In the genomic region with DNA sequence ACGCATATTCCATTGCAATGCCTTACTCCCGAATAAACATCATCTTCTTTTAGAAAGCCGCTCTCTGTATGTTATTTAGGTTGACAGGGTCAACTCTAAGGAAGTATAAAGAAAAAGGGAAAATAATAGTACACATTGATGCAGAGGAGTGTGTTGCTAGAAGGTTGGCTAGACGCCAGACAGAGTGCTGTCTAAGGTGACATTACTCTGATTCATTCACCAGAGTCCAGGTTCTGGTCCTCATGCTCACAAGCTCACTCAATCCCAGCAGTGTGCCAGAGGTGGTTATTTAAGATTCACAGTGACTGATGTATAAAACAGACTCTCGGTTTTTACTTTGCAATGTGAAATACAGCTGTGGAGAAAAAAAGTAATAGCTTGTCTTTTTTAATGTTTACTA, we compare ENCODE assay signal across 15 cellular contexts.
"Had no signal": no experiment of that assay in that cellular context is flagged by ENCODE, and none has a peak within 500 bp of the region (broad histone marks: within the 10 kb centered on the region; RNA-seq: fewer than 3 reads in every experiment).

No MANE protein-coding gene starts in this region.

- H3K4me2 ChIP-seq: neural progenitor cell had no signal

- FAIRE-seq: endometrium, kidney, pancreas had no signal

- H3K4me1 Mint-ChIP-seq: activated B cell treated with CpG ODN at 0.5 μM for 24 hours; activated T-helper 17 cell treated with anti-CD3 and anti-CD28 coated beads, Interleukin-2, amount 50 U/mL, for 72 hours had no signal

- H3K4me3 Mint-ChIP-seq: activated B cell treated with CpG ODN at 0.5 μM for 24 hours; activated T-helper 17 cell treated with anti-CD3 and anti-CD28 coated beads, Interleukin-2, amount 50 U/mL, for 72 hours; mesothelial cell of epicardium; neural progenitor cell; T-helper 1 cell treated with Interleukin-12 subunit alpha and Interleukin-12 subunit beta and Interleukin-4 antibody, amounts not matched to agents 30 μg/mL and 1 μg/mL, for 36 hours had no signal

- DNase-seq: activated B cell treated with CpG ODN at 0.5 μM for 24 hours; activated CD4-positive, alpha-beta T cell treated with anti-CD3 and anti-CD28 coated beads, Interleukin-2, amount 50 U/mL, for 1 hour; activated naive CD4-positive, alpha-beta T cell treated with anti-CD3 and anti-CD28 coated beads, Interleukin-2, amount 50 U/mL, for 16 hours; activated T-cell treated with anti-CD3 and anti-CD28 coated beads for 4 hours; adrenal gland; body of pancreas; dorsolateral prefrontal cortex; gastrocnemius medialis; kidney; pancreas had no signal

- H3K9me3 Mint-ChIP-seq: activated B cell treated with CpG ODN at 0.5 μM for 24 hours; activated T-helper 17 cell treated with anti-CD3 and anti-CD28 coated beads, Interleukin-2, amount 50 U/mL, for 72 hours; mesothelial cell of epicardium; neural progenitor cell; T-helper 1 cell treated with Interleukin-12 subunit alpha and Interleukin-12 subunit beta and Interleukin-4 antibody, amounts not matched to agents 30 μg/mL and 1 μg/mL, for 36 hours had no signal

- H3K27ac ChIP-seq: adrenal gland, body of pancreas, dorsolateral prefrontal cortex, gastrocnemius medialis, neural progenitor cell, pancreas had no signal

- H2AFZ ChIP-seq: neural progenitor cell had no signal

- H3K27me3 ChIP-seq: adrenal gland, body of pancreas, dorsolateral prefrontal cortex, gastrocnemius medialis, neural progenitor cell, pancreas had no signal

- H3K9ac ChIP-seq: neural progenitor cell had no signal

- H3K9me3 ChIP-seq: adrenal gland, body of pancreas, gastrocnemius medialis, pancreas had no signal

- H3K27me3 Mint-ChIP-seq: activated B cell treated with CpG ODN at 0.5 μM for 24 hours; activated T-helper 17 cell treated with anti-CD3 and anti-CD28 coated beads, Interleukin-2, amount 50 U/mL, for 72 hours had no signal

- H3K4me3 ChIP-seq: adrenal gland, body of pancreas, dorsolateral prefrontal cortex, gastrocnemius medialis, neural progenitor cell, pancreas had no signal

- H3K36me3 ChIP-seq: adrenal gland, gastrocnemius medialis, pancreas had no signal

- H3K4me1 ChIP-seq: adrenal gland, body of pancreas, gastrocnemius medialis, neural progenitor cell, pancreas had no signal

- H3K27ac Mint-ChIP-seq: activated B cell treated with CpG ODN at 0.5 μM for 24 hours; activated T-helper 17 cell treated with anti-CD3 and anti-CD28 coated beads, Interleukin-2, amount 50 U/mL, for 72 hours; mesothelial cell of epicardium; neural progenitor cell; T-helper 1 cell treated with Interleukin-12 subunit alpha and Interleukin-12 subunit beta and Interleukin-4 antibody, amounts not matched to agents 30 μg/mL and 1 μg/mL, for 36 hours had no signal
